In the genomic region with DNA sequence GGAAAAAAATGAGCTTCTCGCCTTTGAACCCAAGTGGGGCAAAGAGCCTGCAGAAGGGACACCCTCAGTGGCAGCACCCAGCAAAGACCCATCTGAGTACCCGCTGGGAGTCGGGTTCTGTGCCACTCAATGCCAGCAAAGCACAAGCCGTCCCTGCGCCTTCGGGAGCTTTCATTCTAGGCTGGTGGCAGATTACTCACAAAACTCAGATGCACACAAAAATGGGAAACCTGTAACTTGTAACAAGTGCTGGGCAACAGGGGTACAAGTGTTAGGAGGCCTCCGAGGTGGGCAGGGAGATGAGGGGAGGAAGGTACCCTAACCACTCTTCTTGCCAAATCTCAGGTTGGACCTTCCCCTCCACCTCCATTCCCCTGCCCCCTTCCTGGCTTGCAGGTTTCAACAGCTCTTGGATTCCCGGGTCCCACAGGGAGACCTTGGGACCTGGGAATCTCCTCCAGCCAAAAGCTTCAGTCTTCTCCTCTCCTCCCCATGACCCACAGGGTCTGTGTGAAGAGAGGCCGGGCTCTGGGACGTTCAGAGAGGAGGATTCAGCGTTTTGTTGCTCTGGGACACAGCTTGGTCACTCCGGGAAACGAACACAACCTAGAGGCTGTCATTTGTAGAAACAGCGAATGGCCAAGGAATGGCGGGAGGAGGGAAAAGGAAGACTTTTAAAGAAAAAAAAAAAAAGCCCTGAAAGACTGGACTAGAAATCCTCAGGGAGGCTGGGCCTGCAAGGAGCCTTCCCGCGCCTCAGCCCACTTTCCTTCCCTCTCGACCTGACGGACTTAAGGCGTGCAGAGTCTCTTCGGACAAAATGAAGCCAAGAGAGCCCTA, we compare ENCODE assay signal across 1 cellular context.
A peak's percentile ranks its signal among the peaks of the same experiment; 100 is the strongest.
TF ChIP-seq lines count a peak whose summit lies in the region.

No MANE protein-coding gene starts in this region.

TF ChIP-seq in HepG2, 621 proteins besides CTCF, POLR2A, EP300 and RAD21 (continued from another document and continues in another):
- peak; percentile 49; the same call in 1 of the 2 replicates for TF ChIP-seq DPF2 (CRISPR knock-in tag; IDR thresholded peaks at IDR 0.05; ENCODE audit: borderline replicate concordance, low read depth)
- TF ChIP-seq ZNF749 (CRISPR knock-in tag; IDR thresholded peaks at IDR 0.05; ENCODE audit: borderline replicate concordance) = no peak
- TF ChIP-seq, protein P1, sequence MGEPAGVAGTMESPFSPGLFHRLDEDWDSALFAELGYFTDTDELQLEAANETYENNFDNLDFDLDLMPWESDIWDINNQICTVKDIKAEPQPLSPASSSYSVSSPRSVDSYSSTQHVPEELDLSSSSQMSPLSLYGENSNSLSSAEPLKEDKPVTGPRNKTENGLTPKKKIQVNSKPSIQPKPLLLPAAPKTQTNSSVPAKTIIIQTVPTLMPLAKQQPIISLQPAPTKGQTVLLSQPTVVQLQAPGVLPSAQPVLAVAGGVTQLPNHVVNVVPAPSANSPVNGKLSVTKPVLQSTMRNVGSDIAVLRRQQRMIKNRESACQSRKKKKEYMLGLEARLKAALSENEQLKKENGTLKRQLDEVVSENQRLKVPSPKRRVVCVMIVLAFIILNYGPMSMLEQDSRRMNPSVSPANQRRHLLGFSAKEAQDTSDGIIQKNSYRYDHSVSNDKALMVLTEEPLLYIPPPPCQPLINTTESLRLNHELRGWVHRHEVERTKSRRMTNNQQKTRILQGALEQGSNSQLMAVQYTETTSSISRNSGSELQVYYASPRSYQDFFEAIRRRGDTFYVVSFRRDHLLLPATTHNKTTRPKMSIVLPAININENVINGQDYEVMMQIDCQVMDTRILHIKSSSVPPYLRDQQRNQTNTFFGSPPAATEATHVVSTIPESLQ (CRISPR knock-in tag; conservative IDR thresholded peaks at IDR 0.05) = no peak
- peak; percentile 17; the same call in 1 of the 2 replicates for TF ChIP-seq ZNF572 (CRISPR knock-in tag; IDR thresholded peaks at IDR 0.05)
- TF ChIP-seq, protein P2, sequence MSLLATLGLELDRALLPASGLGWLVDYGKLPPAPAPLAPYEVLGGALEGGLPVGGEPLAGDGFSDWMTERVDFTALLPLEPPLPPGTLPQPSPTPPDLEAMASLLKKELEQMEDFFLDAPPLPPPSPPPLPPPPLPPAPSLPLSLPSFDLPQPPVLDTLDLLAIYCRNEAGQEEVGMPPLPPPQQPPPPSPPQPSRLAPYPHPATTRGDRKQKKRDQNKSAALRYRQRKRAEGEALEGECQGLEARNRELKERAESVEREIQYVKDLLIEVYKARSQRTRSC (CRISPR knock-in tag; IDR thresholded peaks at IDR 0.05; ENCODE audit: low read depth) = no peak
- TF ChIP-seq, protein P3, sequence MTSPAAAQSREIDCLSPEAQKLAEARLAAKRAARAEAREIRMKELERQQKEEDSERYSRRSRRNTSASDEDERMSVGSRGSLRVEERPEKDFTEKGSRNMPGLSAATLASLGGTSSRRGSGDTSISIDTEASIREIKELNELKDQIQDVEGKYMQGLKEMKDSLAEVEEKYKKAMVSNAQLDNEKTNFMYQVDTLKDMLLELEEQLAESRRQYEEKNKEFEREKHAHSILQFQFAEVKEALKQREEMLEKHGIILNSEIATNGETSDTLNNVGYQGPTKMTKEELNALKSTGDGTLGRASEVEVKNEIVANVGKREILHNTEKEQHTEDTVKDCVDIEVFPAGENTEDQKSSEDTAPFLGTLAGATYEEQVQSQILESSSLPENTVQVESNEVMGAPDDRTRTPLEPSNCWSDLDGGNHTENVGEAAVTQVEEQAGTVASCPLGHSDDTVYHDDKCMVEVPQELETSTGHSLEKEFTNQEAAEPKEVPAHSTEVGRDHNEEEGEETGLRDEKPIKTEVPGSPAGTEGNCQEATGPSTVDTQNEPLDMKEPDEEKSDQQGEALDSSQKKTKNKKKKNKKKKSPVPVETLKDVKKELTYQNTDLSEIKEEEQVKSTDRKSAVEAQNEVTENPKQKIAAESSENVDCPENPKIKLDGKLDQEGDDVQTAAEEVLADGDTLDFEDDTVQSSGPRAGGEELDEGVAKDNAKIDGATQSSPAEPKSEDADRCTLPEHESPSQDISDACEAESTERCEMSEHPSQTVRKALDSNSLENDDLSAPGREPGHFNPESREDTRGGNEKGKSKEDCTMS (CRISPR knock-in tag; conservative IDR thresholded peaks at IDR 0.05) = no peak
- TF ChIP-seq ZNF878 (CRISPR knock-in tag; IDR thresholded peaks at IDR 0.05) = 0 out of 2 replicates have a peak, but pooled peaks have one; percentile 10
- no peak for TF ChIP-seq HOXA3 (CRISPR knock-in tag; IDR thresholded peaks at IDR 0.05)
- no peak for TF ChIP-seq RCOR2 (CRISPR knock-in tag; IDR thresholded peaks at IDR 0.05)
- TF ChIP-seq ZNF746 (CRISPR knock-in tag; IDR thresholded peaks at IDR 0.05) = peak; percentile 80; the same call in 1 of the 2 replicates
- no peak; the same call in 1 of the 2 replicates for TF ChIP-seq ZNF839 (CRISPR knock-in tag; IDR thresholded peaks at IDR 0.05; ENCODE audit: borderline replicate concordance)
- no peak for TF ChIP-seq ZNF616 (CRISPR knock-in tag; IDR thresholded peaks at IDR 0.05; ENCODE audit: low read depth)
- no peak for TF ChIP-seq KDM2A (CRISPR knock-in tag; IDR thresholded peaks at IDR 0.05; ENCODE audit: borderline replicate concordance, low read depth)
- TF ChIP-seq, protein P4, sequence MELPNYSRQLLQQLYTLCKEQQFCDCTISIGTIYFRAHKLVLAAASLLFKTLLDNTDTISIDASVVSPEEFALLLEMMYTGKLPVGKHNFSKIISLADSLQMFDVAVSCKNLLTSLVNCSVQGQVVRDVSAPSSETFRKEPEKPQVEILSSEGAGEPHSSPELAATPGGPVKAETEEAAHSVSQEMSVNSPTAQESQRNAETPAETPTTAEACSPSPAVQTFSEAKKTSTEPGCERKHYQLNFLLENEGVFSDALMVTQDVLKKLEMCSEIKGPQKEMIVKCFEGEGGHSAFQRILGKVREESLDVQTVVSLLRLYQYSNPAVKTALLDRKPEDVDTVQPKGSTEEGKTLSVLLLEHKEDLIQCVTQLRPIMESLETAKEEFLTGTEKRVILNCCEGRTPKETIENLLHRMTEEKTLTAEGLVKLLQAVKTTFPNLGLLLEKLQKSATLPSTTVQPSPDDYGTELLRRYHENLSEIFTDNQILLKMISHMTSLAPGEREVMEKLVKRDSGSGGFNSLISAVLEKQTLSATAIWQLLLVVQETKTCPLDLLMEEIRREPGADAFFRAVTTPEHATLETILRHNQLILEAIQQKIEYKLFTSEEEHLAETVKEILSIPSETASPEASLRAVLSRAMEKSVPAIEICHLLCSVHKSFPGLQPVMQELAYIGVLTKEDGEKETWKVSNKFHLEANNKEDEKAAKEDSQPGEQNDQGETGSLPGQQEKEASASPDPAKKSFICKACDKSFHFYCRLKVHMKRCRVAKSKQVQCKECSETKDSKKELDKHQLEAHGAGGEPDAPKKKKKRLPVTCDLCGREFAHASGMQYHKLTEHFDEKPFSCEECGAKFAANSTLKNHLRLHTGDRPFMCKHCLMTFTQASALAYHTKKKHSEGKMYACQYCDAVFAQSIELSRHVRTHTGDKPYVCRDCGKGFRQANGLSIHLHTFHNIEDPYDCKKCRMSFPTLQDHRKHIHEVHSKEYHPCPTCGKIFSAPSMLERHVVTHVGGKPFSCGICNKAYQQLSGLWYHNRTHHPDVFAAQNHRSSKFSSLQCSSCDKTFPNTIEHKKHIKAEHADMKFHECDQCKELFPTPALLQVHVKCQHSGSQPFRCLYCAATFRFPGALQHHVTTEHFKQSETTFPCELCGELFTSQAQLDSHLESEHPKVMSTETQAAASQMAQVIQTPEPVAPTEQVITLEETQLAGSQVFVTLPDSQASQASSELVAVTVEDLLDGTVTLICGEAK (IDR thresholded peaks at IDR 0.05) = no peak
- TF ChIP-seq, protein P4 (CRISPR knock-in tag; IDR thresholded peaks at IDR 0.05) = 0 out of 2 replicates have a peak, but pooled peaks have one; percentile 56
- no peak for TF ChIP-seq ATAD3A (CRISPR knock-in tag; IDR thresholded peaks at IDR 0.05)
- TF ChIP-seq, protein P5, sequence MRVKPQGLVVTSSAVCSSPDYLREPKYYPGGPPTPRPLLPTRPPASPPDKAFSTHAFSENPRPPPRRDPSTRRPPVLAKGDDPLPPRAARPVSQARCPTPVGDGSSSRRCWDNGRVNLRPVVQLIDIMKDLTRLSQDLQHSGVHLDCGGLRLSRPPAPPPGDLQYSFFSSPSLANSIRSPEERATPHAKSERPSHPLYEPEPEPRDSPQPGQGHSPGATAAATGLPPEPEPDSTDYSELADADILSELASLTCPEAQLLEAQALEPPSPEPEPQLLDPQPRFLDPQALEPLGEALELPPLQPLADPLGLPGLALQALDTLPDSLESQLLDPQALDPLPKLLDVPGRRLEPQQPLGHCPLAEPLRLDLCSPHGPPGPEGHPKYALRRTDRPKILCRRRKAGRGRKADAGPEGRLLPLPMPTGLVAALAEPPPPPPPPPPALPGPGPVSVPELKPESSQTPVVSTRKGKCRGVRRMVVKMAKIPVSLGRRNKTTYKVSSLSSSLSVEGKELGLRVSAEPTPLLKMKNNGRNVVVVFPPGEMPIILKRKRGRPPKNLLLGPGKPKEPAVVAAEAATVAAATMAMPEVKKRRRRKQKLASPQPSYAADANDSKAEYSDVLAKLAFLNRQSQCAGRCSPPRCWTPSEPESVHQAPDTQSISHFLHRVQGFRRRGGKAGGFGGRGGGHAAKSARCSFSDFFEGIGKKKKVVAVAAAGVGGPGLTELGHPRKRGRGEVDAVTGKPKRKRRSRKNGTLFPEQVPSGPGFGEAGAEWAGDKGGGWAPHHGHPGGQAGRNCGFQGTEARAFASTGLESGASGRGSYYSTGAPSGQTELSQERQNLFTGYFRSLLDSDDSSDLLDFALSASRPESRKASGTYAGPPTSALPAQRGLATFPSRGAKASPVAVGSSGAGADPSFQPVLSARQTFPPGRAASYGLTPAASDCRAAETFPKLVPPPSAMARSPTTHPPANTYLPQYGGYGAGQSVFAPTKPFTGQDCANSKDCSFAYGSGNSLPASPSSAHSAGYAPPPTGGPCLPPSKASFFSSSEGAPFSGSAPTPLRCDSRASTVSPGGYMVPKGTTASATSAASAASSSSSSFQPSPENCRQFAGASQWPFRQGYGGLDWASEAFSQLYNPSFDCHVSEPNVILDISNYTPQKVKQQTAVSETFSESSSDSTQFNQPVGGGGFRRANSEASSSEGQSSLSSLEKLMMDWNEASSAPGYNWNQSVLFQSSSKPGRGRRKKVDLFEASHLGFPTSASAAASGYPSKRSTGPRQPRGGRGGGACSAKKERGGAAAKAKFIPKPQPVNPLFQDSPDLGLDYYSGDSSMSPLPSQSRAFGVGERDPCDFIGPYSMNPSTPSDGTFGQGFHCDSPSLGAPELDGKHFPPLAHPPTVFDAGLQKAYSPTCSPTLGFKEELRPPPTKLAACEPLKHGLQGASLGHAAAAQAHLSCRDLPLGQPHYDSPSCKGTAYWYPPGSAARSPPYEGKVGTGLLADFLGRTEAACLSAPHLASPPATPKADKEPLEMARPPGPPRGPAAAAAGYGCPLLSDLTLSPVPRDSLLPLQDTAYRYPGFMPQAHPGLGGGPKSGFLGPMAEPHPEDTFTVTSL (CRISPR knock-in tag; IDR thresholded peaks at IDR 0.05; ENCODE audit: borderline replicate concordance) = peak; percentile 61; the same call in 1 of the 2 replicates
- TF ChIP-seq POLR2AphosphoS2 (IDR thresholded peaks at IDR 0.05; ENCODE audit: low read depth, low read length) = no peak
- TF ChIP-seq GATA4 (IDR thresholded peaks at IDR 0.05; ENCODE audit: borderline replicate concordance, low read depth) = no peak
- 0 out of 2 replicates have a peak, but pooled peaks have one; percentile 70 for TF ChIP-seq MEF2D (CRISPR knock-in tag; IDR thresholded peaks at IDR 0.05)
- TF ChIP-seq, protein P6, sequence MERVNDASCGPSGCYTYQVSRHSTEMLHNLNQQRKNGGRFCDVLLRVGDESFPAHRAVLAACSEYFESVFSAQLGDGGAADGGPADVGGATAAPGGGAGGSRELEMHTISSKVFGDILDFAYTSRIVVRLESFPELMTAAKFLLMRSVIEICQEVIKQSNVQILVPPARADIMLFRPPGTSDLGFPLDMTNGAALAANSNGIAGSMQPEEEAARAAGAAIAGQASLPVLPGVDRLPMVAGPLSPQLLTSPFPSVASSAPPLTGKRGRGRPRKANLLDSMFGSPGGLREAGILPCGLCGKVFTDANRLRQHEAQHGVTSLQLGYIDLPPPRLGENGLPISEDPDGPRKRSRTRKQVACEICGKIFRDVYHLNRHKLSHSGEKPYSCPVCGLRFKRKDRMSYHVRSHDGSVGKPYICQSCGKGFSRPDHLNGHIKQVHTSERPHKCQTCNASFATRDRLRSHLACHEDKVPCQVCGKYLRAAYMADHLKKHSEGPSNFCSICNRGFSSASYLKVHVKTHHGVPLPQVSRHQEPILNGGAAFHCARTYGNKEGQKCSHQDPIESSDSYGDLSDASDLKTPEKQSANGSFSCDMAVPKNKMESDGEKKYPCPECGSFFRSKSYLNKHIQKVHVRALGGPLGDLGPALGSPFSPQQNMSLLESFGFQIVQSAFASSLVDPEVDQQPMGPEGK (CRISPR knock-in tag; IDR thresholded peaks at IDR 0.05) = no peak
- TF ChIP-seq ZKSCAN1 (IDR thresholded peaks at IDR 0.05; ENCODE audit: low read length) = no peak
- 0 out of 2 replicates have a peak, but pooled peaks have one; percentile 61 for TF ChIP-seq ZNF75D (CRISPR knock-in tag; IDR thresholded peaks at IDR 0.05; ENCODE audit: borderline replicate concordance)
- 0 out of 2 replicates have a peak, but pooled peaks have one; percentile 71 for TF ChIP-seq ZNF546 (CRISPR knock-in tag; conservative IDR thresholded peaks at IDR 0.05)
- peak; percentile 22; the same call in 1 of the 2 replicates for TF ChIP-seq ZNF274 (CRISPR knock-in tag; IDR thresholded peaks at IDR 0.05)
- TF ChIP-seq ZNF101 (CRISPR knock-in tag; IDR thresholded peaks at IDR 0.05; ENCODE audit: borderline replicate concordance, low read depth) = 0 out of 2 replicates have a peak, but pooled peaks have one; percentile 65
- 0 out of 2 replicates have a peak, but pooled peaks have one; percentile 31 for TF ChIP-seq ZBTB3 (CRISPR knock-in tag; IDR thresholded peaks at IDR 0.05; ENCODE audit: borderline replicate concordance, low read depth)
- TF ChIP-seq SETDB1 (CRISPR knock-in tag; IDR thresholded peaks at IDR 0.05; ENCODE audit: borderline replicate concordance) = no peak
- peak; percentile 77; the same call in 1 of the 2 replicates for TF ChIP-seq PAWR (CRISPR knock-in tag; IDR thresholded peaks at IDR 0.05; ENCODE audit: borderline replicate concordance)
